ENCODE assay signal across 8 cellular contexts in the genomic region with DNA sequence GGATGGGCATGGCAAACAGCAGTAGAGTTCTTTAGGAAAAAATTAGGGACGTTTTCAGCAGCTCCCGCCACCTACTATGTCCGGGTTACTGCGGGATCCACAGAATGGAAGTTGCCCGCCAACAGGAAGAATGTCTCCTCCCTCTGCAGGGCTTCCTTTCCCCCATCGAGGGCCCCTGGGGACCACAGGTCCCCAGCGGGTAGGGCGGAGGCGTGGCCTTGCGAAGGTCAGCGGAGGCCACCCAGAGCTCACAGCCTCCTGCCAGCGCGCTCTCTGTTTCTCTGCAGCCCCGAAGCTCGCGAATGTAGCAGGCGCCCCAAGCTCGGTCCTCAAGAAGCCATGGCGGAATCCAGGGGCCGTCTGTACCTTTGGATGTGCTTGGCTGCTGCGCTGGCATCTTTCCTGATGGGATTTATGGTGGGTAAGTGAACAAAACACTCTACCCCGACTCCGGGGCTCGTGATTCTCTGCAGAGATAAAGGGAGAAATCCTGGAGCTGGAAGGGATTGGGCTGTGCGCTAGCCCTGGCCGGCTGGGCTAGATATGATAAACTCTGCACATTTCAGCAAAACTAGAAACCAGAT. TPM values are rescaled to one million over a fixed set of nuclear protein-coding genes. Genes with fewer than 3 reads are reported as not detected.
DNase-seq lines count a peak whose midpoint lies in the region; ATAC-seq, FAIRE-seq and TF ChIP-seq lines count a peak whose summit lies in the region.

Gene NAALAD2 (plus strand): TSS at position 244 of the 584 bp plus-strand sequence. CDS start 96 bp downstream, at position 340.

- TF ChIP-seq CTCF in AG10803 (conservative IDR thresholded peaks at IDR 0.05; ENCODE audit: low read length): no peak
- TF ChIP-seq CTCF in D721Med (IDR thresholded peaks at IDR 0.05; ENCODE audit: insufficient read depth, missing control alignments): no peak

- DNase-seq in AG10803 (ENCODE audit: low read depth) (peak; percentile 28), amniotic epithelial cell (ENCODE audit: low read depth) (peak; percentile 50), hepatic stellate cell (ENCODE audit: low spot score) (peak; percentile 26), posterior vena cava (ENCODE audit: low spot score) (peak; percentile 75), D721Med (ENCODE audit: insufficient read length, low spot score) (no peak), amniotic stem cell (lab: John Stamatoyannopoulos, UW) (no peak)

- FAIRE-seq in D721Med (lab: Jason Lieb, UNC): no peak

- H3K4me3 ChIP-seq in AG10803 (ENCODE audit: low read length): peak within 1 kb of the TSS; percentile 63

- intact Hi-C loops in posterior vena cava (cut with DNase I): loop anchor here in 1 of 2 donors (10.0 kb wide), 1 partner anchor 1050 kb away; no protein-coding TSS in a partner anchor

- ATAC-seq in GM19043 (IDR thresholded peaks at IDR 0.05; ENCODE audit: low read depth, unreplicated experiment): peak; percentile 93
- ATAC-seq in HG03521 (IDR thresholded peaks at IDR 0.05; ENCODE audit: unreplicated experiment): peak; percentile 71

RNA-seq across cellular contexts. Expression of gene NAALAD2, which starts in this region (rescaled TPM):
- total RNA-seq in posterior vena cava: 1 to 10 TPM; 1.3 to 2.0 TPM

Comparison
In these comparisons a context has a peak if more than half of its experiments do, and no peak if none do; other contexts are left out.
1. DNase-seq: peak in AG10803 (single experiment), amniotic epithelial cell (single experiment), hepatic stellate cell (single experiment) and posterior vena cava (single experiment); none in D721Med (single experiment) and amniotic stem cell (single experiment).